13 cellular contexts compared by ENCODE assay signal in the genomic region with DNA sequence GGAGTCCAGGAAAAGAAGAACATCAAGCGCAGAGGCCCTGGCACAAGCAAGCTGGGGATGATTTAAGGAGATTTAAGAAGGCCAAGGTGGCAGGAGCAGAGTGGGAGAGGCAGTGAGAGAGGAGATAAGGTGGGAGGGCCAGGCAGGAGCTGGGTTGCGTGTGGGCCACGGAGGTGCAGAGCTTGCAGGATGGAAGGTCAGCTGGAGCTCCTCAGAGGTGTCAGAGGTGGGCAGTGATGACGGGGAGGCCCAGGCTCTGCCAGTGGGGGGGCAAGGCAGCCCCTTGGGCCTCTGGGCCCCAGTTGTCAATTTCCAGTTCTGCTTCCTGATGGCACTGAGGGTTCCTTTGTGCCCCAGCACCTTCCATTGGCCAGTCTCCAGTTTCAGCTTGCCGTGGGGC. TPM values are rescaled to one million over a fixed set of nuclear protein-coding genes. Genes with fewer than 3 reads are reported as not detected.
"Had no signal": no experiment of that assay in that cellular context is flagged by ENCODE, and none has a peak within 500 bp of the region (broad histone marks: within the 10 kb centered on the region; RNA-seq: fewer than 3 reads in every experiment).

No MANE protein-coding gene starts in this region.

- ATAC-seq: esophagus mucosa, left cardiac atrium, natural killer cell, WTC11 had no signal

- H3K27ac Mint-ChIP-seq: activated T-cell treated with anti-CD3 and anti-CD28 coated beads, Interleukin-2, amount 50 U/mL, for 24 hours; natural killer cell; WTC11 had no signal

- DNase-seq: activated CD4-positive, alpha-beta T cell treated with anti-CD3 and anti-CD28 coated beads, Interleukin-2, amount 50 U/mL, for 1 hour; activated gamma-delta T cell; activated T-cell treated with anti-CD3 and anti-CD28 coated beads, Interleukin-2, amount 50 U/mL, for 24 hours; central memory CD4-positive, alpha-beta T cell; dermis blood vessel endothelial cell; left cardiac atrium; natural killer cell; occipital lobe; stimulated activated CD4-positive, alpha-beta T cell treated with anti-CD3 and anti-CD28 coated beads, Interleukin-15, amount 100 ng/mL, for 24 hours; stimulated activated CD4-positive, alpha-beta T cell treated with anti-CD3 and anti-CD28 coated beads, Interleukin-4, amount 100 ng/mL, for 24 hours had no signal

- H3K4me3 Mint-ChIP-seq: activated T-cell treated with anti-CD3 and anti-CD28 coated beads, Interleukin-2, amount 50 U/mL, for 24 hours; natural killer cell; WTC11 had no signal

- H3K27me3 Mint-ChIP-seq: activated T-cell treated with anti-CD3 and anti-CD28 coated beads, Interleukin-2, amount 50 U/mL, for 24 hours had no signal

- H3K9me3 Mint-ChIP-seq: activated T-cell treated with anti-CD3 and anti-CD28 coated beads, Interleukin-2, amount 50 U/mL, for 24 hours; natural killer cell; WTC11 had no signal

- H3K36me3 Mint-ChIP-seq: natural killer cell had no signal

RNA-seq across cellular contexts. Expression of a gene that starts 38.3 kb away (rescaled TPM):
- total RNA-seq: lung microvascular endothelial cell had no signal
